ENCODE assay signal across 8 cellular contexts in the genomic region with DNA sequence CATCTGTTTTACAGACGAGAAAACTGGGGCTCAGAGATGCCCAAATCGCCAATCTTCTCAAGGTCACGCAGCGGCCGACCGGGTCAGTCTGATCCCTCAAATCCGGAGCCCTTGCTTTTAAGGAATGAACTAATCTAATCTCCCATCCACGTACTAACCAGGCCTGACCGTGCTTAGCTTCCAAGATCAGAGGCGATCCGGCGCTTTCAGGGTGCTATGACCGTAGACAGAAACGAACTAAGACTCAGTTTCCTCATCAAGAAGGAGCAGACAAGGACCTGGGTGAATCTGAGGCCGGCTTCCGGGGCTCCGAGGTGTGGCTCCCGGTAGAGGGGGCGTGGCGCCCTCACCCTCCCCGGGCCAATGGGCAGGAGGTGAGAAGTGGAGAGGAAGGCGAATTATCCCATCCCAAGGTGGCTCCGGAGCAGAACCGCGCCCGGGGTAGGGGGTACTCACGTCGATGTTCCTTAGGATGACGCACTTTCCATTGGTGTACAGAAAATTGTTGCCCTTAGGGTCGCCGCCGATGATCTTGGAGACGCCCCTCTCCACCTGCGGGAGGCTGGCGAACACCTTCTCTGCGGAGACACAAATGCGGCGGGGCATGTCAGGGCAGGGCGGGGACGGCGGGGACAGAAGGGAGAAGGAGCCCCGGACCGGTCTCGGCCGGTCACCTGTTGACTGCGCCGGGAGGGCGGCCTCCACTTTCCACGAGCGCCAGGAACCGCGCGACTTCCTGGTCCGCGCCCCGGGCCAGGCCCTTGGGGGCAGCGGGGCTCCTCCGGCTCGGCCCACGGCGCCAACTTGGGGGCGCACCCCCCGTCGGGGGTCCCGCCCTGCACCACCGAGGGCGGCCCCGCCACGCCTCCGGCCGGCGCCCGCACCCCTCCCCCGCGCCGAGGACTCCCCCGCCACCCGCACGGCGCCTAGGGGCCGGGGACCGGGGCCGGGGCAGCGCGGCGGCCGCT. TPM values are rescaled to one million over a fixed set of nuclear protein-coding genes. Genes with fewer than 3 reads are reported as not detected.
DNase-seq lines count a peak whose midpoint lies in the region; ATAC-seq and TF ChIP-seq lines count a peak whose summit lies in the region.

No MANE protein-coding gene starts in this region.

- DNase-seq in NCI-H82 (lab: John Stamatoyannopoulos, UW) (peak; percentile 63), NCI-H82 treated with DMSO at 0.1 percent for 48 hours (lab: John Stamatoyannopoulos, UW; ENCODE audit: unreplicated experiment) (no peak), NCI-H2196 treated with DMSO at 0.1 percent for 48 hours (lab: John Stamatoyannopoulos, UW; ENCODE audit: unreplicated experiment) (peak; percentile 29), activated T-cell treated with anti-CD3 and anti-CD28 coated beads for 4 hours (peak; percentile 58), erythroblast (lab: John Stamatoyannopoulos, UW) (peak; percentile 74 to 78), tibial nerve (ENCODE audit: low spot score in 2 of 2) (no peak)

- H3K36me3 Mint-ChIP-seq in nephron (ENCODE audit: low read depth) = peaks cover 42% of the 10 kb centered on the region

- TF ChIP-seq CTCF in nephron (IDR thresholded peaks at IDR 0.05; ENCODE audit: unreplicated experiment in 3 of 3) = no peak
- TF ChIP-seq CTCF in tibial nerve (IDR thresholded peaks at IDR 0.05) = no peak

- no peaks in the 10 kb centered on the region for H3K9me3 Mint-ChIP-seq in nephron

- peak; percentile 44 for ATAC-seq in HG02798 (IDR thresholded peaks at IDR 0.05; ENCODE audit: poor library complexity, unreplicated experiment)

- H3K4me1 ChIP-seq in tibial nerve = peaks cover 0 to 62% (median 47%) of the 10 kb centered on the region in 4 donors

- no peak for TF ChIP-seq EP300 in tibial nerve (IDR thresholded peaks at IDR 0.05)

- peaks cover 0 to 2% of the 10 kb centered on the region in 2 donors for H3K27me3 ChIP-seq in tibial nerve

- no peaks in the 10 kb centered on the region for H3K9me3 ChIP-seq in tibial nerve

- H3K36me3 ChIP-seq in tibial nerve = peaks cover 0 to 43% (median 10%) of the 10 kb centered on the region in 3 donors

- peak overlapping the region; percentile 58 to 92 (median 87) for H3K27ac Mint-ChIP-seq in nephron

- 5 to 7% methylated on average over 58 to 74 of the region's 87 CpGs for WGBS in tibial nerve, 2 donors

- TF ChIP-seq POLR2A in erythroblast (IDR thresholded peaks at IDR 0.05; ENCODE audit: low read length) = peak; percentile 12
- TF ChIP-seq POLR2A in tibial nerve (IDR thresholded peaks at IDR 0.05) = no peak

- H3K4me3 ChIP-seq in tibial nerve = peak overlapping the region; percentile 70 to 90 (median 74)

- H3K4me1 Mint-ChIP-seq in nephron = peaks cover 87% of the 10 kb centered on the region

- H3K27ac ChIP-seq in tibial nerve = peak overlapping the region; percentile 92 to 98 (median 96)

- no peaks in the 10 kb centered on the region for H3K27me3 Mint-ChIP-seq in nephron (ENCODE audit: low read depth)

- H3K4me3 Mint-ChIP-seq in nephron = peak overlapping the region; percentile 92 to 96 (median 94)

RNA-seq across cellular contexts. Expression of gene WDR1, which starts 0.7 kb away (rescaled TPM):
- total RNA-seq in tibial nerve = 100 to 1,000 TPM; 142 to 204 (median 148) TPM

Comparison
In these comparisons a context has a peak if more than half of its experiments do, and no peak if none do; other contexts are left out.
1. DNase-seq: peak in NCI-H82 (single experiment), NCI-H2196 treated with DMSO at 0.1 percent for 48 hours (single experiment), activated T-cell treated with anti-CD3 and anti-CD28 coated beads for 4 hours (single experiment) and erythroblast (2 of 2); none in NCI-H82 treated with DMSO at 0.1 percent for 48 hours (single experiment) and tibial nerve (0 of 2).